11 cellular contexts compared by ENCODE assay signal in the genomic region with DNA sequence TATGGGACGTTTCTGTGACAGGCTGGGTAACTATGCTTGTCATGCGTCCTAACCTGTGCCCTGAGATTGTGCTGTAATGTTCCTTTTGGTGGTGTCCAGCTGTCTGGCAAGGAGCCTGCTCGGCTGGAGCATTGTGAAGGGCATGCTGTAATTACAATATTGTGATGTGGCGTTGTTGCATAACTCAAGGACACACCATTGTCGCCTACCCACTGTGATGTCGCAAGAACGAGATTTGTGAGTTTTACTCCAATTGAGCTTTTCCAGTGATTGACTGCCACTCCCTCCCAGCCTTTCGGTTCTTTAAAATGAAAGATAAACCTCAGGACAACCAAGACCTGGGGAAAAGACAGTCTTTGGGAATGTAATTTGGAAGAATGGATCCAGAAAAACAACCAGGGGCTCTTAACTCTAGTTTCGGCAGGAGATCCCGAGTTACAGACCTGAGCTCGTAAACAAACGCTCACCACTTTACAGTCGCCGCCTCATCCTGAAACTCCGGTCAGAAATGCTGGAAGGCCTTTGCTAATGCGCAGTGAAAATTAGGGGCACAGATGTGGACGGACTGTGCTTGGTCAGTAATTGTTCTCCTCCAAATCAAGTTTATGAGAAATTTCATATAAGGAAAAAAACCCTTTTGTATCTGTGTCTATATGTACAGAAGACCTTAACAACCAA. TPM values are rescaled to one million over a fixed set of nuclear protein-coding genes. Genes with fewer than 3 reads are reported as not detected.
A peak's percentile ranks its signal among the peaks of the same experiment; 100 is the strongest.
DNase-seq lines count a peak whose midpoint lies in the region; ATAC-seq and TF ChIP-seq lines count a peak whose summit lies in the region.
"Had no signal": no experiment of that assay in that cellular context is flagged by ENCODE, and none has a peak within 500 bp of the region (broad histone marks: within the 10 kb centered on the region; RNA-seq: fewer than 3 reads in every experiment).

No MANE protein-coding gene starts in this region.

- no peaks in the 10 kb centered on the region for H3K9me3 Mint-ChIP-seq in activated naive CD4-positive, alpha-beta T cell treated with anti-CD3 and anti-CD28 coated beads, Interleukin-2, amount 50 U/mL, for 72 hours
- H3K9me3 Mint-ChIP-seq: activated CD4-positive, alpha-beta T cell treated with anti-CD3 and anti-CD28 coated beads, Interleukin-2, amount 10 ng/mL, durations not matched to agents 7 days and 5 days; brain had no signal

- no peak for ATAC-seq in activated naive CD4-positive, alpha-beta T cell treated with anti-CD3 and anti-CD28 coated beads, Interleukin-2, amount 50 U/mL, for 72 hours
- no peak for ATAC-seq in GM21390 (IDR thresholded peaks at IDR 0.05; ENCODE audit: unreplicated experiment)
- ATAC-seq in GM21717 (IDR thresholded peaks at IDR 0.05; ENCODE audit: unreplicated experiment) = no peak
- ATAC-seq in GM19397 (IDR thresholded peaks at IDR 0.05; ENCODE audit: unreplicated experiment) = no peak

- no peaks in the 10 kb centered on the region for H3K36me3 Mint-ChIP-seq in activated naive CD4-positive, alpha-beta T cell treated with anti-CD3 and anti-CD28 coated beads, Interleukin-2, amount 50 U/mL, for 72 hours

- TF ChIP-seq CTCF in fibroblast of mammary gland (conservative IDR thresholded peaks at IDR 0.05; ENCODE audit: control insufficient read depth, insufficient read depth, low read depth, low read length) = no peak
- TF ChIP-seq CTCF in parathyroid adenoma (IDR thresholded peaks at IDR 0.05) = no peak

- H3K9ac ChIP-seq in parathyroid adenoma = no peak overlapping the region

- DNase-seq in EH (ENCODE audit: low read depth) (peak; percentile 65), NOMO-1 treated with DMSO at 0.1 percent for 48 hours (lab: John Stamatoyannopoulos, UW; ENCODE audit: unreplicated experiment) (peak; percentile 94), fibroblast of mammary gland (ENCODE audit: low read depth) (peak; percentile 43)
- no peak for DNase-seq in activated naive CD4-positive, alpha-beta T cell treated with anti-CD3 and anti-CD28 coated beads, Interleukin-2, amount 50 U/mL, for 72 hours (ENCODE audit: low spot score in 2 of 2)
- DNase-seq: activated CD4-positive, alpha-beta T cell treated with anti-CD3 and anti-CD28 coated beads, Interleukin-2, amount 10 ng/mL, durations not matched to agents 7 days and 5 days; NCI-H524 had no signal

- peak overlapping the region; percentile 61 for H3K4me2 ChIP-seq in parathyroid adenoma (ENCODE audit: low read length)

- H3K4me3 ChIP-seq in fibroblast of mammary gland (ENCODE audit: control insufficient read depth, low read depth, low read length) (no peak overlapping the region), parathyroid adenoma (ENCODE audit: low read depth, low read length) (peak overlapping the region; percentile 29)

- peaks cover 1% of the 10 kb centered on the region for H3K79me2 ChIP-seq in parathyroid adenoma

- peaks cover 32% of the 10 kb centered on the region for H3K4me1 ChIP-seq in parathyroid adenoma

- no peak overlapping the region for H3K27ac Mint-ChIP-seq in activated naive CD4-positive, alpha-beta T cell treated with anti-CD3 and anti-CD28 coated beads, Interleukin-2, amount 50 U/mL, for 72 hours
- H3K27ac Mint-ChIP-seq: activated CD4-positive, alpha-beta T cell treated with anti-CD3 and anti-CD28 coated beads, Interleukin-2, amount 10 ng/mL, durations not matched to agents 7 days and 5 days had no signal

- H3K27me3 ChIP-seq in parathyroid adenoma (ENCODE audit: control insufficient read depth, insufficient read depth, low read length) = no peaks in the 10 kb centered on the region

- peak overlapping the region; percentile 86 for H3K27ac ChIP-seq in parathyroid adenoma

- no peaks in the 10 kb centered on the region for H3K9me3 ChIP-seq in parathyroid adenoma (ENCODE audit: control insufficient read depth, low read length)

- peak overlapping the region; percentile 59 for H2AFZ ChIP-seq in parathyroid adenoma

- H3K36me3 ChIP-seq in parathyroid adenoma (ENCODE audit: control insufficient read depth, insufficient read depth, low read length) = no peaks in the 10 kb centered on the region

RNA-seq across cellular contexts. Expression of gene ZNF750, which starts 1.3 kb away (rescaled TPM):
- not detected for total RNA-seq in activated naive CD4-positive, alpha-beta T cell treated with anti-CD3 and anti-CD28 coated beads, Interleukin-2, amount 50 U/mL, for 72 hours
- total RNA-seq: activated CD4-positive, alpha-beta T cell treated with anti-CD3 and anti-CD28 coated beads, Interleukin-2, amount 10 ng/mL, durations not matched to agents 7 days and 5 days had no signal

Comparison
In these comparisons a context has a peak if more than half of its experiments do, and no peak if none do; other contexts are left out.
1. DNase-seq: peak in EH (single experiment), NOMO-1 treated with DMSO at 0.1 percent for 48 hours (single experiment) and fibroblast of mammary gland (single experiment); none in activated naive CD4-positive, alpha-beta T cell treated with anti-CD3 and anti-CD28 coated beads, Interleukin-2, amount 50 U/mL, for 72 hours (0 of 2).